In genomic region chr2:122669627-122670026, GRCh38 we compare ENCODE assay signal across 26 cellular contexts.
"Had no signal": no experiment of that assay in that cellular context is flagged by ENCODE, and none has a peak within 500 bp of the region (broad histone marks: within the 10 kb centered on the region; RNA-seq: fewer than 3 reads in every experiment).

No MANE protein-coding gene starts in this region.

- H3K27ac ChIP-seq: PC-9, Peyer's patch, SJCRH30 had no signal

- H3K4me2 ChIP-seq: PC-9 had no signal

- H2AFZ ChIP-seq: PC-9 had no signal

- H3K4me1 ChIP-seq: Peyer's patch, SJCRH30 had no signal

- H3K36me3 ChIP-seq: MG63, Peyer's patch, SJCRH30 had no signal

- H3K4me3 ChIP-seq: MG63, PC-9, Peyer's patch, SJCRH30 had no signal

- H3K27me3 ChIP-seq: MG63, Peyer's patch, SJCRH30 had no signal

- ATAC-seq: Right ventricle myocardium inferior, SK-N-SH treated with all-trans-retinoic acid at 6 μM for 48 hours had no signal

- H3K9me3 ChIP-seq: MG63, Peyer's patch, SJCRH30 had no signal

- DNase-seq: IMR-90; Karpas-422; KG1; MG63; NCI-H1092; NCI-H1105 treated with DMSO at 0.1 percent for 48 hours; NCI-H1417 treated with DMSO at 0.1 percent for 48 hours; NCI-H146; NCI-H1694 treated with DMSO at 0.1 percent for 48 hours; NCI-H1930; NCI-H2081; NCI-H2107; NCI-H2171; NCI-H226; NCI-H446; NCI-H510A; NCI-H524 treated with DMSO at 0.1 percent for 48 hours; NCI-H69; NCI-H774; NK-92 treated with Interleukin-12 subunit alpha and Interleukin-12 subunit beta, amount 100 ng/mL, for 24 hours; Peyer's patch; SHP77 treated with DMSO at 0.1 percent for 48 hours; SJCRH30 had no signal
